1 cellular context compared by ENCODE assay signal in the genomic region with DNA sequence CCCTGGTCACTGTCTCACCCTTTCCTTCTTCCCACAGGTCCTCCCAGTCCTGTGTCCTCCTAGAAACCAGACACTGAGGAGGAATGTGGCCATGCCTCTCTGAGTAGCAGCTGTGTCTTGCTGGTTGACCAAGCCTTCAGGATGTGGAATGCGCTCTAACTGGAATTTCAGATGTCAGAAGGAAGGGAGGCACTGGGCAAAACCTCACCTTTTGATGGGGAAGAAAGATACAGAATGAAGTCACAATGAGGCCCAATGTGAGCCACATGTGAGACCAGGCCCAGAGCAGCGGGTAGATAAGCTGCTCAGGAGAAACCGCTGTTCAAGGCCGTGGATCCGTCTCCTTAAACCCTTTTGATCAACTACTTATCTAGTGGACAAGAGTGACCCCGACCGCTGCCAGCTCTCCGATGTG.
A peak's percentile ranks its signal among the peaks of the same experiment; 100 is the strongest.
TF ChIP-seq lines count a peak whose summit lies in the region.

No MANE protein-coding gene starts in this region.

TF ChIP-seq in K562, 482 proteins besides CTCF, POLR2A, EP300 and RAD21 (continued from another document and continues in another):
- TF ChIP-seq MGA (IDR thresholded peaks at IDR 0.05) = peak; percentile 73
- TF ChIP-seq, protein P1, sequence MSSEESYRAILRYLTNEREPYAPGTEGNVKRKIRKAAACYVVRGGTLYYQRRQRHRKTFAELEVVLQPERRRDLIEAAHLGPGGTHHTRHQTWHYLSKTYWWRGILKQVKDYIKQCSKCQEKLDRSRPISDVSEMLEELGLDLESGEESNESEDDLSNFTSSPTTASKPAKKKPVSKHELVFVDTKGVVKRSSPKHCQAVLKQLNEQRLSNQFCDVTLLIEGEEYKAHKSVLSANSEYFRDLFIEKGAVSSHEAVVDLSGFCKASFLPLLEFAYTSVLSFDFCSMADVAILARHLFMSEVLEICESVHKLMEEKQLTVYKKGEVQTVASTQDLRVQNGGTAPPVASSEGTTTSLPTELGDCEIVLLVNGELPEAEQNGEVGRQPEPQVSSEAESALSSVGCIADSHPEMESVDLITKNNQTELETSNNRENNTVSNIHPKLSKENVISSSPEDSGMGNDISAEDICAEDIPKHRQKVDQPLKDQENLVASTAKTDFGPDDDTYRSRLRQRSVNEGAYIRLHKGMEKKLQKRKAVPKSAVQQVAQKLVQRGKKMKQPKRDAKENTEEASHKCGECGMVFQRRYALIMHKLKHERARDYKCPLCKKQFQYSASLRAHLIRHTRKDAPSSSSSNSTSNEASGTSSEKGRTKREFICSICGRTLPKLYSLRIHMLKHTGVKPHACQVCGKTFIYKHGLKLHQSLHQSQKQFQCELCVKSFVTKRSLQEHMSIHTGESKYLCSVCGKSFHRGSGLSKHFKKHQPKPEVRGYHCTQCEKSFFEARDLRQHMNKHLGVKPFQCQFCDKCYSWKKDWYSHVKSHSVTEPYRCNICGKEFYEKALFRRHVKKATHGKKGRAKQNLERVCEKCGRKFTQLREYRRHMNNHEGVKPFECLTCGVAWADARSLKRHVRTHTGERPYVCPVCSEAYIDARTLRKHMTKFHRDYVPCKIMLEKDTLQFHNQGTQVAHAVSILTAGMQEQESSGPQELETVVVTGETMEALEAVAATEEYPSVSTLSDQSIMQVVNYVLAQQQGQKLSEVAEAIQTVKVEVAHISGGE (CRISPR knock-in tag; IDR thresholded peaks at IDR 0.05) = peak in 2 of 3 experiments; percentile 63 to 69; a peak in 3 of 6 replicates
- no peak for TF ChIP-seq ZNF644 (tag; IDR thresholded peaks at IDR 0.05; ENCODE audit: low read depth)
- peak; percentile 33; the same call in 1 of the 2 replicates for TF ChIP-seq RNF2 (IDR thresholded peaks at IDR 0.05)
- 0 out of 2 replicates have a peak, but pooled peaks have one; percentile 21 for TF ChIP-seq NFRKB (IDR thresholded peaks at IDR 0.05; ENCODE audit: low read depth)
- TF ChIP-seq, protein P2, sequence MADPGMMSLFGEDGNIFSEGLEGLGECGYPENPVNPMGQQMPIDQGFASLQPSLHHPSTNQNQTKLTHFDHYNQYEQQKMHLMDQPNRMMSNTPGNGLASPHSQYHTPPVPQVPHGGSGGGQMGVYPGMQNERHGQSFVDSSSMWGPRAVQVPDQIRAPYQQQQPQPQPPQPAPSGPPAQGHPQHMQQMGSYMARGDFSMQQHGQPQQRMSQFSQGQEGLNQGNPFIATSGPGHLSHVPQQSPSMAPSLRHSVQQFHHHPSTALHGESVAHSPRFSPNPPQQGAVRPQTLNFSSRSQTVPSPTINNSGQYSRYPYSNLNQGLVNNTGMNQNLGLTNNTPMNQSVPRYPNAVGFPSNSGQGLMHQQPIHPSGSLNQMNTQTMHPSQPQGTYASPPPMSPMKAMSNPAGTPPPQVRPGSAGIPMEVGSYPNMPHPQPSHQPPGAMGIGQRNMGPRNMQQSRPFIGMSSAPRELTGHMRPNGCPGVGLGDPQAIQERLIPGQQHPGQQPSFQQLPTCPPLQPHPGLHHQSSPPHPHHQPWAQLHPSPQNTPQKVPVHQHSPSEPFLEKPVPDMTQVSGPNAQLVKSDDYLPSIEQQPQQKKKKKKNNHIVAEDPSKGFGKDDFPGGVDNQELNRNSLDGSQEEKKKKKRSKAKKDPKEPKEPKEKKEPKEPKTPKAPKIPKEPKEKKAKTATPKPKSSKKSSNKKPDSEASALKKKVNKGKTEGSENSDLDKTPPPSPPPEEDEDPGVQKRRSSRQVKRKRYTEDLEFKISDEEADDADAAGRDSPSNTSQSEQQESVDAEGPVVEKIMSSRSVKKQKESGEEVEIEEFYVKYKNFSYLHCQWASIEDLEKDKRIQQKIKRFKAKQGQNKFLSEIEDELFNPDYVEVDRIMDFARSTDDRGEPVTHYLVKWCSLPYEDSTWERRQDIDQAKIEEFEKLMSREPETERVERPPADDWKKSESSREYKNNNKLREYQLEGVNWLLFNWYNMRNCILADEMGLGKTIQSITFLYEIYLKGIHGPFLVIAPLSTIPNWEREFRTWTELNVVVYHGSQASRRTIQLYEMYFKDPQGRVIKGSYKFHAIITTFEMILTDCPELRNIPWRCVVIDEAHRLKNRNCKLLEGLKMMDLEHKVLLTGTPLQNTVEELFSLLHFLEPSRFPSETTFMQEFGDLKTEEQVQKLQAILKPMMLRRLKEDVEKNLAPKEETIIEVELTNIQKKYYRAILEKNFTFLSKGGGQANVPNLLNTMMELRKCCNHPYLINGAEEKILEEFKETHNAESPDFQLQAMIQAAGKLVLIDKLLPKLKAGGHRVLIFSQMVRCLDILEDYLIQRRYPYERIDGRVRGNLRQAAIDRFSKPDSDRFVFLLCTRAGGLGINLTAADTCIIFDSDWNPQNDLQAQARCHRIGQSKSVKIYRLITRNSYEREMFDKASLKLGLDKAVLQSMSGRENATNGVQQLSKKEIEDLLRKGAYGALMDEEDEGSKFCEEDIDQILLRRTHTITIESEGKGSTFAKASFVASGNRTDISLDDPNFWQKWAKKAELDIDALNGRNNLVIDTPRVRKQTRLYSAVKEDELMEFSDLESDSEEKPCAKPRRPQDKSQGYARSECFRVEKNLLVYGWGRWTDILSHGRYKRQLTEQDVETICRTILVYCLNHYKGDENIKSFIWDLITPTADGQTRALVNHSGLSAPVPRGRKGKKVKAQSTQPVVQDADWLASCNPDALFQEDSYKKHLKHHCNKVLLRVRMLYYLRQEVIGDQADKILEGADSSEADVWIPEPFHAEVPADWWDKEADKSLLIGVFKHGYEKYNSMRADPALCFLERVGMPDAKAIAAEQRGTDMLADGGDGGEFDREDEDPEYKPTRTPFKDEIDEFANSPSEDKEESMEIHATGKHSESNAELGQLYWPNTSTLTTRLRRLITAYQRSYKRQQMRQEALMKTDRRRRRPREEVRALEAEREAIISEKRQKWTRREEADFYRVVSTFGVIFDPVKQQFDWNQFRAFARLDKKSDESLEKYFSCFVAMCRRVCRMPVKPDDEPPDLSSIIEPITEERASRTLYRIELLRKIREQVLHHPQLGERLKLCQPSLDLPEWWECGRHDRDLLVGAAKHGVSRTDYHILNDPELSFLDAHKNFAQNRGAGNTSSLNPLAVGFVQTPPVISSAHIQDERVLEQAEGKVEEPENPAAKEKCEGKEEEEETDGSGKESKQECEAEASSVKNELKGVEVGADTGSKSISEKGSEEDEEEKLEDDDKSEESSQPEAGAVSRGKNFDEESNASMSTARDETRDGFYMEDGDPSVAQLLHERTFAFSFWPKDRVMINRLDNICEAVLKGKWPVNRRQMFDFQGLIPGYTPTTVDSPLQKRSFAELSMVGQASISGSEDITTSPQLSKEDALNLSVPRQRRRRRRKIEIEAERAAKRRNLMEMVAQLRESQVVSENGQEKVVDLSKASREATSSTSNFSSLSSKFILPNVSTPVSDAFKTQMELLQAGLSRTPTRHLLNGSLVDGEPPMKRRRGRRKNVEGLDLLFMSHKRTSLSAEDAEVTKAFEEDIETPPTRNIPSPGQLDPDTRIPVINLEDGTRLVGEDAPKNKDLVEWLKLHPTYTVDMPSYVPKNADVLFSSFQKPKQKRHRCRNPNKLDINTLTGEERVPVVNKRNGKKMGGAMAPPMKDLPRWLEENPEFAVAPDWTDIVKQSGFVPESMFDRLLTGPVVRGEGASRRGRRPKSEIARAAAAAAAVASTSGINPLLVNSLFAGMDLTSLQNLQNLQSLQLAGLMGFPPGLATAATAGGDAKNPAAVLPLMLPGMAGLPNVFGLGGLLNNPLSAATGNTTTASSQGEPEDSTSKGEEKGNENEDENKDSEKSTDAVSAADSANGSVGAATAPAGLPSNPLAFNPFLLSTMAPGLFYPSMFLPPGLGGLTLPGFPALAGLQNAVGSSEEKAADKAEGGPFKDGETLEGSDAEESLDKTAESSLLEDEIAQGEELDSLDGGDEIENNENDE (IDR thresholded peaks at IDR 0.05; ENCODE audit: low read depth, low read length) = no peak
- no peak for TF ChIP-seq GATAD2B (IDR thresholded peaks at IDR 0.05; ENCODE audit: borderline replicate concordance)
- TF ChIP-seq TFAP4 (CRISPR knock-in tag; IDR thresholded peaks at IDR 0.05; ENCODE audit: borderline replicate concordance) = peak; percentile 35; the same call in 1 of the 2 replicates
- TF ChIP-seq TBP (optimal IDR thresholded peaks at IDR 0.05; ENCODE audit: low read depth, low read length) = peak; percentile 21
- 0 out of 2 replicates have a peak, but pooled peaks have one; percentile 42 for TF ChIP-seq ZNF263 (CRISPR knock-in tag; IDR thresholded peaks at IDR 0.05; ENCODE audit: borderline replicate concordance)
- peak; percentile 25; the same call in 1 of the 2 replicates for TF ChIP-seq E2F1 (CRISPR knock-in tag; IDR thresholded peaks at IDR 0.05)
- no peak for TF ChIP-seq ATF1 (CRISPR knock-in tag; IDR thresholded peaks at IDR 0.05)
- TF ChIP-seq ATF1 (tag; IDR thresholded peaks at IDR 0.05) = 0 out of 2 replicates have a peak, but pooled peaks have one; percentile 13
- TF ChIP-seq SOX6 (IDR thresholded peaks at IDR 0.05) = peak; percentile 40; the same call in 1 of the 2 replicates
- TF ChIP-seq GATA2 (CRISPR knock-in tag; IDR thresholded peaks at IDR 0.05) = 0 out of 2 replicates have a peak, but pooled peaks have one; percentile 39
